8 cellular contexts compared by ENCODE assay signal in the genomic region with DNA sequence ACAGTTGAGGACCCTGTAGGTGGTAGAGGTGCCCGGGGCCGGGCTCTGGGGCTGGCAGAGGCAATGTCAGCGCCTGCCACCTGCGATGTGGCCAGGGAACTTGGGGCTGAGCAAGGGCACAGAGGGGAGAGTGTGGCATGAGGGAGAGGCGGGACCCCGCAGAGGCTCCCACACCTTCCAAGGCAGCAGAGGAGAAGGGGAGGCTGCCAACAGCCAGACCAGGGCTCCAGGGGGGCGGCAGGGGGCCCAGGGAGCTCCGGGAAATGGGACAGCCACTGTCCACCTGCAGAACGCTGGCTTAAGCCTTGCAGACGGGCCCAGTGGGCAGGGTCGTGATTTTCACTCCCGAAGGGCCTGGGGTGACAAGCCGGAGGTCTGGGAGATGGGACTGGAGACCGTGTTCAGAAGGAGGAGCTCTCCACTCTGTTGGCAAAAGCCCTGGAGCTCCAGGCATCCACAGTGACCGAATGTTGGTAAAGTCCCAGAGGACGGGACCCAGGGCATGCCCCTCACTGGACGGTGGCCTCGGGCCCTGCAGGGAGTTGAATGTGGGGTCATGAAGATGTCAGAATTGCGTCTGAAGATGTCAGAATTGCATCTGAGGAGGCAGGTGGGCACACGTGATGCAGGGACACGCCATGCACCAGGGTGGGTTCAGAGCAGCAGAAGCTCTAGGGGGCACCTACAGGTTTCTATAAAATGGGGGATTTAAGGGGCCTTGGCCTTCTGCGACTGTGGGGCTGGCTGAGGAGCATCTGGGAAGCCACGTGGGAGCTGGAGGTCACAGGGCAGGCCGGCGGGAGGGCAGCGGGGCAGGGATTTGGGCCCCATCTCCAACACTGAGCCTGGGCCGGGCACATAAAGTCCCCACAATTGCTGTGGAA. TPM values are rescaled to one million over a fixed set of nuclear protein-coding genes. Genes with fewer than 3 reads are reported as not detected.
DNase-seq lines count a peak whose midpoint lies in the region; ATAC-seq and TF ChIP-seq lines count a peak whose summit lies in the region.

No MANE protein-coding gene starts in this region.

- in situ Hi-C loops in astrocyte of the spinal cord (cut with HindIII; ENCODE audit: low sequenced_read_pairs) = no loop called here

- H3K36me3 ChIP-seq in muscle layer of colon (ENCODE audit: insufficient read depth, low read length) = no peaks in the 10 kb centered on the region

- intact Hi-C loops in posterior vena cava (cut with DNase I) = loop anchor here in 1 of 2 donors (5.0 kb wide), 1 partner anchor 961 kb away; no protein-coding TSS in a partner anchor

- TF ChIP-seq CTCF in 22Rv1 (IDR thresholded peaks at IDR 0.05) (no peak), HL-60 (IDR thresholded peaks at IDR 0.05; ENCODE audit: insufficient read depth, low read length) (no peak), astrocyte of the spinal cord (IDR thresholded peaks at IDR 0.05; ENCODE audit: low read depth, low read length) (no peak)

- no peak for DNase-seq in HL-60 (ENCODE audit: low read depth in 1 of 2, low spot score in 1 of 2)
- no peak for DNase-seq in astrocyte of the spinal cord (ENCODE audit: low read depth, low spot score)
- DNase-seq in dermis blood vessel endothelial cell = no peak
- DNase-seq in GDM1 (lab: John Stamatoyannopoulos, UW) = no peak
- DNase-seq in posterior vena cava (ENCODE audit: low spot score) = no peak

- no peaks in the 10 kb centered on the region for H3K27me3 ChIP-seq in HL-60 (ENCODE audit: insufficient read depth, poor library complexity, severe bottlenecking)
- H3K27me3 ChIP-seq in muscle layer of colon (ENCODE audit: control insufficient read depth in 1 of 2, insufficient read depth in 2 of 2, low read length in 2 of 2) = no peaks in the 10 kb centered on the region

- H3K4me3 ChIP-seq in HL-60 (replicated peaks; ENCODE audit: insufficient read depth, low read length) (peak overlapping the region; percentile 34), astrocyte of the spinal cord (ENCODE audit: low read depth, low read length) (peak overlapping the region; percentile 20), muscle layer of colon (ENCODE audit: low read depth in 1 of 2, low read length in 2 of 2) (peak overlapping the region in 1 of 2 donors; percentile 48)

- peak overlapping the region; percentile 97 for H3K27ac ChIP-seq in 22Rv1
- H3K27ac ChIP-seq in HL-60 (replicated peaks) = peak overlapping the region; percentile 94
- H3K27ac ChIP-seq in muscle layer of colon (ENCODE audit: low read depth, low read length) = peak overlapping the region; percentile 90

- peak overlapping the region; percentile 52 for H3K9ac ChIP-seq in muscle layer of colon (ENCODE audit: low read length)

- H3K4me1 ChIP-seq in muscle layer of colon (ENCODE audit: insufficient read depth, low read length) = peaks cover 32% of the 10 kb centered on the region

- ATAC-seq in HG03175 (IDR thresholded peaks at IDR 0.05; ENCODE audit: unreplicated experiment) = no peak

- no peaks in the 10 kb centered on the region for H3K9me3 ChIP-seq in muscle layer of colon (ENCODE audit: low read length)

RNA-seq across cellular contexts. Expression of gene CD7, which starts 18.6 kb away (rescaled TPM):
- total RNA-seq in dermis blood vessel endothelial cell (not detected in 2 replicates), posterior vena cava (1 to 10 TPM; 1.9 to 3.0 TPM)

RNA-seq across cellular contexts. Expression of gene CSNK1D, which starts 25.3 kb away (rescaled TPM):
- total RNA-seq in dermis blood vessel endothelial cell = 39.3 and 69.2 TPM in 2 replicates
- total RNA-seq in posterior vena cava = 100 to 1,000 TPM in 1 of 2 donors, 10 to 100 TPM in 1; 93.6 to 103 TPM

RNA-seq across cellular contexts. Expression of gene SECTM1, which starts 34.8 kb away (rescaled TPM):
- total RNA-seq in dermis blood vessel endothelial cell = 3.6 and 7.5 TPM in 2 replicates
- total RNA-seq in posterior vena cava = 10 to 100 TPM; 10.3 to 14.5 TPM
